In the genomic region with DNA sequence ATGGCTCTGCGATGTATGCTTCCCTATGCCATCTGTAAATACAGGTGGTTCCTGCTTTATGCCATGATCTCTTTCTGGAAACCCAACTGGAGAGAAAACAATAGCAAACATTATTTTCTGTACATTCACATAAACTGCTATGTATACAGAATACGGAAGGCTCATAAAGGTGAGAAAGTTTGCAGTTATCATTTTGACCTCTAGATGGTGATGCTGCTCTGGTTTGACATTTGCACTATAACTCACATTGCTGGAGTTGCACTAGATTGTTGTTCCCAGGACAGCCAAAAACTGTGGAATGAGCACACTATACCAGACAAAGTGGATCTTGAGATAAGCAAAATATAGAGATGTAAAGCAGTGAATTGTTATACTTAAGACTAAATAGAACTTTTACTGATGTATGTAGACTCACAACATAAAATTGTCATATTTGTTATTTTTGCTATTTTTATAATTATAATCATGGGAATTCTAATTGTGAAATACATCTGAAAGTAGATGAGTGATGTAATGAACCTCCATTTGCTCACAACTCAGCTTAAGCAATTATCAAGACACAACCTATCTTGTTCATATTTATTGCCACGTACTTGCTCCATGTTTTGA, we compare ENCODE assay signal across 8 cellular contexts.
DNase-seq lines count a peak whose midpoint lies in the region; ATAC-seq and TF ChIP-seq lines count a peak whose summit lies in the region.

No MANE protein-coding gene starts in this region.

- no peaks in the 10 kb centered on the region for H3K36me3 Mint-ChIP-seq in activated T-helper 17 cell treated with anti-CD3 and anti-CD28 coated beads, Interleukin-2, amount 50 U/mL, for 72 hours (ENCODE audit: low read depth)

- H3K4me3 Mint-ChIP-seq in activated T-helper 17 cell treated with anti-CD3 and anti-CD28 coated beads, Interleukin-2, amount 50 U/mL, for 72 hours = no peak overlapping the region

- DNase-seq in COLO829 (ENCODE audit: low spot score) (peak; percentile 2), NCI-H69 (lab: John Stamatoyannopoulos, UW) (peak; percentile 77), dermis blood vessel endothelial cell (peak; percentile 43), myocyte (ENCODE audit: low read depth) (peak; percentile 0), ascending aorta (ENCODE audit: low spot score in 2 of 2) (no peak)

- no peak overlapping the region for H3K27ac ChIP-seq in ascending aorta

- peak in 1 of 3 experiments; percentile 27 for TF ChIP-seq CTCF in ascending aorta (IDR thresholded peaks at IDR 0.05)

- intact Hi-C loops in ascending aorta (cut with DNase I) = no loop called here

- H3K4me1 Mint-ChIP-seq in activated T-helper 17 cell treated with anti-CD3 and anti-CD28 coated beads, Interleukin-2, amount 50 U/mL, for 72 hours = no peaks in the 10 kb centered on the region

- peaks cover 4% of the 10 kb centered on the region for H3K9me3 Mint-ChIP-seq in activated T-helper 17 cell treated with anti-CD3 and anti-CD28 coated beads, Interleukin-2, amount 50 U/mL, for 72 hours

- H3K4me1 ChIP-seq in ascending aorta = no peaks in the 10 kb centered on the region

- H3K27me3 Mint-ChIP-seq in activated T-helper 17 cell treated with anti-CD3 and anti-CD28 coated beads, Interleukin-2, amount 50 U/mL, for 72 hours = no peaks in the 10 kb centered on the region

- H3K9me3 ChIP-seq in ascending aorta = no peaks in the 10 kb centered on the region

- no peaks in the 10 kb centered on the region for H3K36me3 ChIP-seq in ascending aorta

- H3K27ac Mint-ChIP-seq in activated T-helper 17 cell treated with anti-CD3 and anti-CD28 coated beads, Interleukin-2, amount 50 U/mL, for 72 hours = no peak overlapping the region

- ATAC-seq in GM19328 (IDR thresholded peaks at IDR 0.05; ENCODE audit: unreplicated experiment) (peak; percentile 91), HG03280 (IDR thresholded peaks at IDR 0.05; ENCODE audit: unreplicated experiment) (peak; percentile 74)
- no peak for ATAC-seq in activated T-helper 17 cell treated with anti-CD3 and anti-CD28 coated beads, Interleukin-2, amount 50 U/mL, for 72 hours (replicated peaks)

- no peak overlapping the region for H3K4me3 ChIP-seq in ascending aorta

- H3K27me3 ChIP-seq in ascending aorta = no peaks in the 10 kb centered on the region

Comparison
In these comparisons a context has a peak if more than half of its experiments do, and no peak if none do; other contexts are left out.
1. DNase-seq: peak in COLO829 (single experiment), NCI-H69 (single experiment), dermis blood vessel endothelial cell (single experiment) and myocyte (single experiment); none in ascending aorta (0 of 2).